Comparison of ENCODE assay signal across 12 cellular contexts in the genomic region with DNA sequence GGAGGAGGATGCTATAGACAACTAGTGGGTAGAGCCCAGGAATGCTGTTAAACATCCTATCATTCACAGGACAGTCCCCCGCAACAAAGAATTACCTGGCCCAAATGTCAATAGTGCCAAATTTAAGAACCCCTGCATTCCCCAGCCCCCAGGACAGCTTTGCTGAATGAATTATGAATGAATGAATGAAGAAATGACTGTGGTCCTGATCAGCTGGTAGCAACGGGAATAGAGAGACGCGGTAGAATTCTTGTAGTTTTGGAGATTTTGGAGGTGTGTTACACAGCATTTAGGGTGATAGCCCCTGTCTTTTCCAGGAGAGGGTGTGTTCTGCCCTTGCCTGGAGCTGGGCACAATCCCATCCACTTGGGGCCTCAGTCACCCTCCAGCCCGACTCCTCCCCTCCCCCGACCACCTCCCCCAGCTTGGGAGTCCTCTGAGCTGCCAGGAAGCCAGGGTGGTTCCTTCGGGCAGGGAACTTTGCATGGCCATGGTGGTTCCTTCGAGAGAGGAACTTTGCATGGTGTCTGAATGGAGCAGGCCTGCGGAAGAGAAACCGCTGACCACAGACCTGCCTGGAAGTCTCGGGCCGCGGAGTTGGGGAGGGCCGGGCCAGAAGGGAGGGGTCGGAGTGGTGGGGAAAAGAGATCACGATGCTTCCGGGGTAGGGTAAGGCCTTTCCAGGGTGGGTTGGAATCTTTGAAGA. TPM values are rescaled to one million over a fixed set of nuclear protein-coding genes. Genes with fewer than 3 reads are reported as not detected.
DNase-seq lines count a peak whose midpoint lies in the region; ATAC-seq and TF ChIP-seq lines count a peak whose summit lies in the region.
"Had no signal": no experiment of that assay in that cellular context is flagged by ENCODE, and none has a peak within 500 bp of the region (broad histone marks: within the 10 kb centered on the region; RNA-seq: fewer than 3 reads in every experiment).

No MANE protein-coding gene starts in this region.

- H3K36me3 ChIP-seq in CD8-positive, alpha-beta memory T cell (ENCODE audit: insufficient read depth, low read length) = no peaks in the 10 kb centered on the region
- H3K36me3 ChIP-seq in naive thymus-derived CD4-positive, alpha-beta T cell (ENCODE audit: control insufficient read depth in 2 of 3, insufficient read depth in 3 of 3, low read length in 3 of 3) = no peaks in the 10 kb centered on the region
- no peaks in the 10 kb centered on the region for H3K36me3 ChIP-seq in SJCRH30

- H3K4me1 ChIP-seq in CD8-positive, alpha-beta memory T cell (ENCODE audit: insufficient read depth, low read length) = peaks cover 20% of the 10 kb centered on the region
- H3K4me1 ChIP-seq in naive thymus-derived CD4-positive, alpha-beta T cell (ENCODE audit: control insufficient read depth in 2 of 2, insufficient read depth in 2 of 2, low read length in 2 of 2) = peaks cover 7 to 18% of the 10 kb centered on the region in 2 donors
- H3K4me1 ChIP-seq in SJCRH30 = no peaks in the 10 kb centered on the region
- H3K4me1 ChIP-seq: foreskin keratinocyte had no signal

- POLR2A ChIA-PET in CD8-positive, alpha-beta memory T cell (lab: Charles Lee) = no interaction called here
- POLR2A ChIA-PET in naive thymus-derived CD4-positive, alpha-beta T cell (lab: Charles Lee) = no interaction called here

- no peak for DNase-seq in CD8-positive, alpha-beta memory T cell
- DNase-seq in NOMO-1 (lab: John Stamatoyannopoulos, UW; ENCODE audit: unreplicated experiment in 2 of 2) = peak; percentile 64 to 71
- DNase-seq in endothelial cell (ENCODE audit: low spot score) = no peak
- DNase-seq in naive thymus-derived CD4-positive, alpha-beta T cell = no peak
- DNase-seq in NCI-H2196 (lab: John Stamatoyannopoulos, UW; ENCODE audit: unreplicated experiment) = no peak
- DNase-seq in NCI-H524 (lab: John Stamatoyannopoulos, UW) = no peak
- no peak for DNase-seq in NCI-H446 (lab: John Stamatoyannopoulos, UW)
- no peak for DNase-seq in SJCRH30
- DNase-seq: DMS79 treated with DMSO at 0.1 percent for 48 hours, foreskin keratinocyte, SHP77 had no signal

- H3K4me3 ChIP-seq in CD8-positive, alpha-beta memory T cell (ENCODE audit: low read length) = no peak overlapping the region
- H3K4me3 ChIP-seq in naive thymus-derived CD4-positive, alpha-beta T cell (ENCODE audit: low read length) = no peak overlapping the region
- no peak overlapping the region for H3K4me3 ChIP-seq in SJCRH30

- H3K27ac Mint-ChIP-seq in CD8-positive, alpha-beta memory T cell = peak overlapping the region in 1 of 8 donors; percentile 41
- no peak overlapping the region for H3K27ac Mint-ChIP-seq in endothelial cell (ENCODE audit: unreplicated experiment)
- H3K27ac Mint-ChIP-seq in naive thymus-derived CD4-positive, alpha-beta T cell = no peak overlapping the region

- peak overlapping the region in 6 of 7 donors; percentile 34 to 80 (median 68) for H3K4me3 Mint-ChIP-seq in CD8-positive, alpha-beta memory T cell
- H3K4me3 Mint-ChIP-seq in endothelial cell (ENCODE audit: unreplicated experiment) = peak overlapping the region; percentile 18
- peak overlapping the region in 9 of 10 donors; percentile 46 to 83 (median 67) for H3K4me3 Mint-ChIP-seq in naive thymus-derived CD4-positive, alpha-beta T cell

- CTCF ChIA-PET in CD8-positive, alpha-beta memory T cell (lab: Charles Lee) = no interaction called here
- CTCF ChIA-PET in naive thymus-derived CD4-positive, alpha-beta T cell (lab: Charles Lee) = no interaction called here

- H3K27ac ChIP-seq in CD8-positive, alpha-beta memory T cell (ENCODE audit: low read depth, low read length) = no peak overlapping the region
- H3K27ac ChIP-seq in naive thymus-derived CD4-positive, alpha-beta T cell (ENCODE audit: low read depth, low read length) = no peak overlapping the region
- no peak overlapping the region for H3K27ac ChIP-seq in SJCRH30
- H3K27ac ChIP-seq: foreskin keratinocyte had no signal

- peaks cover 17 to 21% (median 17%) of the 10 kb centered on the region in 3 donors for H3K4me1 Mint-ChIP-seq in CD8-positive, alpha-beta memory T cell
- peaks cover 9% of the 10 kb centered on the region for H3K4me1 Mint-ChIP-seq in endothelial cell (ENCODE audit: unreplicated experiment)
- peaks cover 11 to 22% (median 16%) of the 10 kb centered on the region in 7 donors for H3K4me1 Mint-ChIP-seq in naive thymus-derived CD4-positive, alpha-beta T cell

- H3K27me3 ChIP-seq in CD8-positive, alpha-beta memory T cell (ENCODE audit: insufficient read depth, low read length, poor library complexity, severe bottlenecking) = peaks cover 48% of the 10 kb centered on the region
- H3K27me3 ChIP-seq in naive thymus-derived CD4-positive, alpha-beta T cell (ENCODE audit: control insufficient read depth in 2 of 2, insufficient read depth in 2 of 2, low read length in 2 of 2) = peaks cover 8 to 13% of the 10 kb centered on the region in 2 donors
- H3K27me3 ChIP-seq in SJCRH30 = peaks cover 6% of the 10 kb centered on the region; the same call in 1 of the 2 replicates

- H3K36me3 Mint-ChIP-seq in CD8-positive, alpha-beta memory T cell = peaks cover 0 to 3% (median 0%) of the 10 kb centered on the region in 3 donors
- no peaks in the 10 kb centered on the region for H3K36me3 Mint-ChIP-seq in endothelial cell (ENCODE audit: low read depth, unreplicated experiment)
- peaks cover 0 to 9% (median 0%) of the 10 kb centered on the region in 5 donors for H3K36me3 Mint-ChIP-seq in naive thymus-derived CD4-positive, alpha-beta T cell

- H3K9me3 ChIP-seq in CD8-positive, alpha-beta memory T cell (ENCODE audit: low read length) = no peaks in the 10 kb centered on the region
- H3K9me3 ChIP-seq in naive thymus-derived CD4-positive, alpha-beta T cell (ENCODE audit: control insufficient read depth in 2 of 3, low read length in 3 of 3) = no peaks in the 10 kb centered on the region
- peaks cover 9% of the 10 kb centered on the region; the same call in 1 of the 2 replicates for H3K9me3 ChIP-seq in SJCRH30 (replicated peaks)

- TF ChIP-seq CTCF in endothelial cell (IDR thresholded peaks at IDR 0.05; ENCODE audit: unreplicated experiment) = peak; percentile 7

- intact Hi-C loops in naive thymus-derived CD4-positive, alpha-beta T cell (cut with micrococcal nuclease) = no loop called here

- no peaks in the 10 kb centered on the region for H3K9me3 Mint-ChIP-seq in CD8-positive, alpha-beta memory T cell
- H3K9me3 Mint-ChIP-seq in endothelial cell (ENCODE audit: unreplicated experiment) = no peaks in the 10 kb centered on the region
- H3K9me3 Mint-ChIP-seq in naive thymus-derived CD4-positive, alpha-beta T cell = peaks cover 0 to 4% (median 0%) of the 10 kb centered on the region in 11 donors

- peaks cover 62 to 78% of the 10 kb centered on the region in 2 donors for H3K27me3 Mint-ChIP-seq in CD8-positive, alpha-beta memory T cell
- peaks cover 15% of the 10 kb centered on the region for H3K27me3 Mint-ChIP-seq in endothelial cell (ENCODE audit: unreplicated experiment)
- peaks cover 58 to 72% (median 65%) of the 10 kb centered on the region in 5 donors for H3K27me3 Mint-ChIP-seq in naive thymus-derived CD4-positive, alpha-beta T cell

- ATAC-seq in naive thymus-derived CD4-positive, alpha-beta T cell = peak; percentile 58
- ATAC-seq: foreskin keratinocyte had no signal

RNA-seq across cellular contexts. Expression of a gene that starts 1.0 kb away (rescaled TPM):
- total RNA-seq in CD8-positive, alpha-beta memory T cell = under 1 TPM; 0.28 to 0.53 TPM
- not detected for polyA plus RNA-seq in CD8-positive, alpha-beta memory T cell
- 0.54 TPM for total RNA-seq in endothelial cell (ENCODE audit: unreplicated experiment)
- 100 to 1,000 TPM in 1 of 5 experiments, 10 to 100 TPM in 1, 1 to 10 TPM in 2, under 1 TPM in 1; 0.51 to 129 (median 1.9) TPM for total RNA-seq in naive thymus-derived CD4-positive, alpha-beta T cell
- under 1 TPM; 0.09 to 0.46 TPM for polyA plus RNA-seq in naive thymus-derived CD4-positive, alpha-beta T cell
- not detected in 2 replicates for total RNA-seq in SJCRH30 (2014; rRNA removed; shearing (Covaris generic))
- total RNA-seq: foreskin keratinocyte, HT1080 had no signal
- polyA plus RNA-seq: foreskin keratinocyte had no signal

RNA-seq across cellular contexts. Expression of a gene that starts 40.8 kb away (rescaled TPM):
- not detected for total RNA-seq in CD8-positive, alpha-beta memory T cell
- polyA plus RNA-seq in CD8-positive, alpha-beta memory T cell = not detected
- total RNA-seq in endothelial cell (ENCODE audit: unreplicated experiment) = 27.2 TPM
- not detected for total RNA-seq in naive thymus-derived CD4-positive, alpha-beta T cell
- polyA plus RNA-seq in naive thymus-derived CD4-positive, alpha-beta T cell = not detected
- 0.71 and 1.2 TPM in 2 replicates for total RNA-seq in SJCRH30 (2014; rRNA removed; shearing (Covaris generic))
- total RNA-seq: foreskin keratinocyte, HT1080 had no signal
- polyA plus RNA-seq: foreskin keratinocyte had no signal

RNA-seq across cellular contexts. Expression of a gene that starts 58.5 kb away (rescaled TPM):
- 10 to 100 TPM; 48.0 to 49.8 TPM for total RNA-seq in CD8-positive, alpha-beta memory T cell
- 44.0 TPM for polyA plus RNA-seq in CD8-positive, alpha-beta memory T cell
- 46.0 TPM for total RNA-seq in endothelial cell (ENCODE audit: unreplicated experiment)
- 10 to 100 TPM; 35.2 to 61.0 (median 41.5) TPM for total RNA-seq in naive thymus-derived CD4-positive, alpha-beta T cell
- polyA plus RNA-seq in naive thymus-derived CD4-positive, alpha-beta T cell = 10 to 100 TPM; 31.2 to 48.0 TPM
- total RNA-seq in SJCRH30 (2014; rRNA removed; shearing (Covaris generic)) = 40.0 and 42.6 TPM in 2 replicates

Comparison
In these comparisons a context has a peak if more than half of its experiments do, and no peak if none do; other contexts are left out.
1. DNase-seq: peak in NOMO-1 (2 of 2); none in CD8-positive, alpha-beta memory T cell (0 of 5), endothelial cell (single experiment), naive thymus-derived CD4-positive, alpha-beta T cell (0 of 9), NCI-H2196 (single experiment), NCI-H524 (0 of 2), NCI-H446 (0 of 2) and SJCRH30 (0 of 2).
2. H3K4me3 Mint-ChIP-seq: peak in every context shown above with its lines; median percentile 68 in CD8-positive, alpha-beta memory T cell; 67 in naive thymus-derived CD4-positive, alpha-beta T cell; 18 in endothelial cell.
3. RNA of a gene that starts 40.8 kb away (total RNA-seq): 27.2 TPM in endothelial cell (single experiment); 0.71 to 1.2 TPM in SJCRH30, not detected in CD8-positive, alpha-beta memory T cell and not detected in naive thymus-derived CD4-positive, alpha-beta T cell; every median in the first group is over 10 times any median in the second.